In genomic region chr17:75693500-75694481, GRCh38 we compare ENCODE assay signal across 9 cellular contexts. TPM values are rescaled to one million over a fixed set of nuclear protein-coding genes. Genes with fewer than 3 reads are reported as not detected.
A peak's percentile ranks its signal among the peaks of the same experiment; 100 is the strongest.
DNase-seq lines count a peak whose midpoint lies in the region; ATAC-seq, FAIRE-seq and TF ChIP-seq lines count a peak whose summit lies in the region.
"Had no signal": no experiment of that assay in that cellular context is flagged by ENCODE, and none has a peak within 500 bp of the region (broad histone marks: within the 10 kb centered on the region; RNA-seq: fewer than 3 reads in every experiment).

No MANE protein-coding gene starts in this region.

- no peak for TF ChIP-seq CTCF in omental fat pad (IDR thresholded peaks at IDR 0.05)

- no peaks in the 10 kb centered on the region for H3K9me3 Mint-ChIP-seq in T-helper 2 cell treated with Interferon-gamma antibody and Interleukin-4, amounts not matched to agents 5 μg/mL and 100 μg/mL, for 36 hours
- H3K9me3 Mint-ChIP-seq in activated naive CD8-positive, alpha-beta T cell treated with anti-CD3 and anti-CD28 coated beads, Interleukin-2, amount 50 U/mL, for 24 hours = no peaks in the 10 kb centered on the region

- H3K36me3 Mint-ChIP-seq in T-helper 2 cell treated with Interferon-gamma antibody and Interleukin-4, amounts not matched to agents 5 μg/mL and 100 μg/mL, for 36 hours (ENCODE audit: low read depth) = peaks cover 20% of the 10 kb centered on the region
- H3K36me3 Mint-ChIP-seq in activated naive CD8-positive, alpha-beta T cell treated with anti-CD3 and anti-CD28 coated beads, Interleukin-2, amount 50 U/mL, for 24 hours (ENCODE audit: low read depth) = peaks cover 23% of the 10 kb centered on the region

- no peaks in the 10 kb centered on the region for H3K27me3 Mint-ChIP-seq in T-helper 2 cell treated with Interferon-gamma antibody and Interleukin-4, amounts not matched to agents 5 μg/mL and 100 μg/mL, for 36 hours (ENCODE audit: low read depth)
- H3K27me3 Mint-ChIP-seq in activated naive CD8-positive, alpha-beta T cell treated with anti-CD3 and anti-CD28 coated beads, Interleukin-2, amount 50 U/mL, for 24 hours = no peaks in the 10 kb centered on the region

- ATAC-seq in omental fat pad (ENCODE audit: low FRiP score) (peak; percentile 47), GM21381 (IDR thresholded peaks at IDR 0.05; ENCODE audit: unreplicated experiment) (no peak)
- no peak for ATAC-seq in activated naive CD8-positive, alpha-beta T cell treated with anti-CD3 and anti-CD28 coated beads, Interleukin-2, amount 50 U/mL, for 24 hours

- H3K4me3 Mint-ChIP-seq in T-helper 2 cell treated with Interferon-gamma antibody and Interleukin-4, amounts not matched to agents 5 μg/mL and 100 μg/mL, for 36 hours = no peak overlapping the region
- no peak overlapping the region for H3K4me3 Mint-ChIP-seq in activated naive CD8-positive, alpha-beta T cell treated with anti-CD3 and anti-CD28 coated beads, Interleukin-2, amount 50 U/mL, for 24 hours

- FAIRE-seq in RCC 7860 (lab: Jason Lieb, UNC) = peak; percentile 97
- FAIRE-seq: colon had no signal

- H3K27ac Mint-ChIP-seq in T-helper 2 cell treated with Interferon-gamma antibody and Interleukin-4, amounts not matched to agents 5 μg/mL and 100 μg/mL, for 36 hours = no peak overlapping the region
- no peak overlapping the region for H3K27ac Mint-ChIP-seq in activated naive CD8-positive, alpha-beta T cell treated with anti-CD3 and anti-CD28 coated beads, Interleukin-2, amount 50 U/mL, for 24 hours

- peaks cover 22% of the 10 kb centered on the region for H3K4me1 Mint-ChIP-seq in T-helper 2 cell treated with Interferon-gamma antibody and Interleukin-4, amounts not matched to agents 5 μg/mL and 100 μg/mL, for 36 hours (ENCODE audit: low read depth)
- peaks cover 37% of the 10 kb centered on the region for H3K4me1 Mint-ChIP-seq in activated naive CD8-positive, alpha-beta T cell treated with anti-CD3 and anti-CD28 coated beads, Interleukin-2, amount 50 U/mL, for 24 hours

- DNase-seq in COLO829 (ENCODE audit: low spot score) (peak; percentile 55), RCC 7860 (ENCODE audit: low spot score) (peak; percentile 99), fibroblast of peridontal ligament (ENCODE audit: extremely low read depth) (peak; percentile 82), omental fat pad (ENCODE audit: low spot score) (peak; percentile 38)
- DNase-seq in T-helper 2 cell treated with Interferon-gamma antibody and Interleukin-4, amounts not matched to agents 5 μg/mL and 100 μg/mL, for 36 hours (ENCODE audit: low spot score) = no peak
- no peak for DNase-seq in activated naive CD8-positive, alpha-beta T cell treated with anti-CD3 and anti-CD28 coated beads, Interleukin-2, amount 50 U/mL, for 24 hours
- no peak for DNase-seq in activated CD4-positive, CD25-positive, alpha-beta regulatory T cell treated with anti-CD3 and anti-CD28 coated beads, Interleukin-2, amount 50 U/mL, for 72 hours

RNA-seq across cellular contexts. Expression of gene SAP30BP, which starts 26.7 kb away (rescaled TPM):
- total RNA-seq in omental fat pad = 100 to 1,000 TPM in 1 of 4 donors, 10 to 100 TPM in 3; 52.9 to 105 (median 68.8) TPM

RNA-seq across cellular contexts. Expression of gene RECQL5, which starts 26.8 kb away (rescaled TPM):
- 10 to 100 TPM; 10.9 to 20.6 (median 13.3) TPM for total RNA-seq in omental fat pad

RNA-seq across cellular contexts. Expression of gene ITGB4, which starts 27.5 kb away (rescaled TPM):
- 10 to 100 TPM; 10.7 to 27.0 (median 17.3) TPM for total RNA-seq in omental fat pad

Comparison
In these comparisons a context has a peak if more than half of its experiments do, and no peak if none do; other contexts are left out.
1. DNase-seq: peak in COLO829 (single experiment), RCC 7860 (single experiment), fibroblast of peridontal ligament (single experiment) and omental fat pad (single experiment); none in T-helper 2 cell treated with Interferon-gamma antibody and Interleukin-4, amounts not matched to agents 5 μg/mL and 100 μg/mL, for 36 hours (single experiment), activated naive CD8-positive, alpha-beta T cell treated with anti-CD3 and anti-CD28 coated beads, Interleukin-2, amount 50 U/mL, for 24 hours (single experiment) and activated CD4-positive, CD25-positive, alpha-beta regulatory T cell treated with anti-CD3 and anti-CD28 coated beads, Interleukin-2, amount 50 U/mL, for 72 hours (single experiment).